9 cellular contexts compared by ENCODE assay signal in genomic region chr14:90827919-90828610, GRCh38. TPM values are rescaled to one million over a fixed set of nuclear protein-coding genes. Genes with fewer than 3 reads are reported as not detected.
DNase-seq lines count a peak whose midpoint lies in the region; ATAC-seq and FAIRE-seq lines count a peak whose summit lies in the region.
"Had no signal": no experiment of that assay in that cellular context is flagged by ENCODE, and none has a peak within 500 bp of the region (broad histone marks: within the 10 kb centered on the region; RNA-seq: fewer than 3 reads in every experiment).

No MANE protein-coding gene starts in this region.

- ATAC-seq in GM21423 (IDR thresholded peaks at IDR 0.05; ENCODE audit: unreplicated experiment) = peak; percentile 98

- peaks cover 23% of the 10 kb centered on the region for H3K4me1 ChIP-seq in mononuclear cell (ENCODE audit: insufficient read depth, low read length)

- no peaks in the 10 kb centered on the region for H3K9me3 ChIP-seq in mononuclear cell (ENCODE audit: low read depth, low read length)

- peak; percentile 89 for FAIRE-seq in HTR-8/SVneo (lab: Jason Lieb, UNC)
- FAIRE-seq: endometrium had no signal

- DNase-seq in COLO829 (ENCODE audit: low spot score) = peak; percentile 89
- peak; percentile 98 for DNase-seq in HTR-8/SVneo (ENCODE audit: insufficient read length, low spot score)
- peak; percentile 86 for DNase-seq in NOMO-1 treated with dmso at 0.1 percent for 144 hours (lab: John Stamatoyannopoulos, UW; ENCODE audit: unreplicated experiment)
- DNase-seq in activated T-cell treated with anti-CD3 and anti-CD28 coated beads for 48 hours (ENCODE audit: low read depth) = peak; percentile 91
- DNase-seq in epithelial cell of prostate (ENCODE audit: low read depth, low spot score) = peak; percentile 18
- peak; percentile 77 to 82 for DNase-seq in stimulated activated CD8-positive, alpha-beta memory T cell treated with anti-CD3 and anti-CD28 coated beads, Interleukin-2, amount 100 ng/mL, for 1 hour (ENCODE audit: low read depth in 2 of 2)

- H3K27ac ChIP-seq in epithelial cell of prostate = no peak overlapping the region

- H3K4me3 ChIP-seq in mononuclear cell (ENCODE audit: low read length) = peak overlapping the region; percentile 29

- H3K27me3 ChIP-seq in mononuclear cell (ENCODE audit: insufficient read depth, low read length) = no peaks in the 10 kb centered on the region

RNA-seq across cellular contexts. Expression of gene TTC7B, which starts 11.8 kb away (rescaled TPM):
- total RNA-seq in mononuclear cell = 8.3 TPM

Comparison
In these comparisons a context has a peak if more than half of its experiments do, and no peak if none do; other contexts are left out.
1. DNase-seq: peak in every context shown above with its lines; median percentile 98 in HTR-8/SVneo; 91 in activated T-cell treated with anti-CD3 and anti-CD28 coated beads for 48 hours; 89 in COLO829; 86 in NOMO-1 treated with dmso at 0.1 percent for 144 hours; 80 in stimulated activated CD8-positive, alpha-beta memory T cell treated with anti-CD3 and anti-CD28 coated beads, Interleukin-2, amount 100 ng/mL, for 1 hour; 18 in epithelial cell of prostate.